ENCODE assay signal across 8 cellular contexts in genomic region chr17:57481901-57482300, GRCh38.
DNase-seq lines count a peak whose midpoint lies in the region; TF ChIP-seq lines count a peak whose summit lies in the region.
"Had no signal": no experiment of that assay in that cellular context is flagged by ENCODE, and none has a peak within 500 bp of the region (broad histone marks: within the 10 kb centered on the region; RNA-seq: fewer than 3 reads in every experiment).

No MANE protein-coding gene starts in this region.

- peaks cover 15% of the 10 kb centered on the region for H3K36me3 Mint-ChIP-seq in type B pancreatic cell

- no peaks in the 10 kb centered on the region for H3K36me3 ChIP-seq in ascending aorta

- H3K4me3 Mint-ChIP-seq in type B pancreatic cell = no peak overlapping the region

- H3K9me3 Mint-ChIP-seq in type B pancreatic cell = no peaks in the 10 kb centered on the region

- DNase-seq in HFF-Myc (ENCODE audit: extremely low read depth, low read depth) (peak; percentile 89), ascending aorta (ENCODE audit: low spot score in 2 of 2) (no peak), kidney glomerular epithelial cell (lab: John Stamatoyannopoulos, UW) (peak; percentile 99), type B pancreatic cell (ENCODE audit: extremely low spot score, unreplicated experiment) (no peak), iPS-NIHi7 (ENCODE audit: extremely low spot score) (no peak), HuH-7 (ENCODE audit: low spot score) (no peak), NCI-H2227 treated with DMSO at 0.1 percent for 48 hours (lab: John Stamatoyannopoulos, UW) (no peak)

- peak overlapping the region; percentile 29 to 33 for H3K27ac ChIP-seq in ascending aorta
- H3K27ac ChIP-seq: VCaP had no signal

- H3K27ac Mint-ChIP-seq in type B pancreatic cell = peak overlapping the region; percentile 9

- H3K4me1 ChIP-seq in ascending aorta = peaks cover 0 to 38% of the 10 kb centered on the region in 2 donors

- TF ChIP-seq CTCF in HFF-Myc (IDR thresholded peaks at IDR 0.05; ENCODE audit: low read depth, low read length, missing control alignments) = no peak
- TF ChIP-seq CTCF in ascending aorta (IDR thresholded peaks at IDR 0.05) = no peak
- TF ChIP-seq CTCF in type B pancreatic cell (conservative IDR thresholded peaks at IDR 0.05) = no peak

- H3K4me1 Mint-ChIP-seq in type B pancreatic cell (ENCODE audit: unreplicated experiment) = peaks cover 75% of the 10 kb centered on the region

- H3K27me3 Mint-ChIP-seq in type B pancreatic cell = no peaks in the 10 kb centered on the region

- H3K27me3 ChIP-seq in ascending aorta = no peaks in the 10 kb centered on the region

- H3K4me3 ChIP-seq in HFF-Myc (replicated peaks; ENCODE audit: low read depth, low read length) = no peak overlapping the region
- no peak overlapping the region for H3K4me3 ChIP-seq in ascending aorta

- no peaks in the 10 kb centered on the region for H3K9me3 ChIP-seq in ascending aorta

- intact Hi-C loops in ascending aorta (cut with DNase I) = loop anchor here (5.0 kb wide), 1 partner anchor 40 kb away; no protein-coding TSS in a partner anchor

Comparison
In these comparisons a context has a peak if more than half of its experiments do, and no peak if none do; other contexts are left out.
1. DNase-seq: peak in HFF-Myc (single experiment) and kidney glomerular epithelial cell (single experiment); none in ascending aorta (0 of 2), type B pancreatic cell (single experiment), iPS-NIHi7 (single experiment), HuH-7 (single experiment) and NCI-H2227 treated with DMSO at 0.1 percent for 48 hours (single experiment).